ENCODE assay signal across 10 cellular contexts in the genomic region with DNA sequence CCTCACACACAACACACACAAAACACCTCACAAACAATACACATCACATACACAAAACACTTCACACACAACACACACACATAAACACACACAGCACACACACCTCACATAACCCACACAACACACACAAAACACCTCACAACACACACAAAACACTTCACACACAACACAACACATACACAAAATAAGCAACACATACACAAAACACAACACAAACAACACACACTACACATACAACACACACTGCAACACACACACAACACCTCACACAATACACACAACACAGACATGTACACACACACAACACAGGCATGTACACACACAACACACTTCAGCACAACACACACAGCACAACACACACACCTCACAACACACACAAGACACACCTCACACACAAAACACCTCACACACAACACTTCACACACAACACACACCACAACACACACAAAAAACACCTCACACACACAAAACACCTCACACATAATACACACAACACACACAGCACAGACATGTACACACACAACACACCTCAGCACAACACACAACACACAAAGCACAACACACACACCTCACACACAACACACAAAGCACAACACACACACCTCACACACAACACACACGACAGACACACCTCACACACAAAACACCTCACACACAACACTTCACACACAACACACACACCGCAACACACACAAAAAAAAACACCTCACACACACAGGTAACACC.
DNase-seq lines count a peak whose midpoint lies in the region; ATAC-seq, FAIRE-seq and TF ChIP-seq lines count a peak whose summit lies in the region.
"Had no signal": no experiment of that assay in that cellular context is flagged by ENCODE, and none has a peak within 500 bp of the region (broad histone marks: within the 10 kb centered on the region; RNA-seq: fewer than 3 reads in every experiment).

No MANE protein-coding gene starts in this region.

- peaks cover 54% of the 10 kb centered on the region for H3K4me1 ChIP-seq in adipocyte (ENCODE audit: control insufficient read depth, insufficient read depth, low read length)
- peaks cover 46% of the 10 kb centered on the region for H3K4me1 ChIP-seq in lower lobe of right lung
- peaks cover 0 to 53% (median 40%) of the 10 kb centered on the region in 4 donors for H3K4me1 ChIP-seq in tibial artery

- peak overlapping the region; percentile 79 for H3K27ac ChIP-seq in lower lobe of right lung
- peak overlapping the region; percentile 3 to 50 for H3K27ac ChIP-seq in tibial artery
- H3K27ac ChIP-seq: cardiac muscle cell had no signal

- H3K9ac ChIP-seq in adipocyte (ENCODE audit: low read length), result no peak overlapping the region

- no peak for DNase-seq in HTR-8/SVneo (ENCODE audit: insufficient read length, low spot score)
- DNase-seq in adipocyte (ENCODE audit: low read depth), result no peak
- DNase-seq in lower lobe of right lung, result no peak
- DNase-seq in tibial artery, result no peak
- DNase-seq in stimulated activated CD4-positive, alpha-beta T cell treated with anti-CD3 and anti-CD28 coated beads, Interleukin-15, amount 100 ng/mL, for 24 hours, result no peak
- DNase-seq: stimulated activated CD4-positive, alpha-beta T cell treated with anti-CD3 and anti-CD28 coated beads, Interleukin-2, amount 100 ng/mL, for 48 hours had no signal

- H3K4me3 ChIP-seq in adipocyte (ENCODE audit: low read length) (peak overlapping the region; percentile 3), lower lobe of right lung (no peak overlapping the region), tibial artery (no peak overlapping the region)
- H3K4me3 ChIP-seq: cardiac muscle cell had no signal

- no peaks in the 10 kb centered on the region for H3K9me3 ChIP-seq in adipocyte (ENCODE audit: control insufficient read depth, low read length)
- H3K9me3 ChIP-seq in lower lobe of right lung, result no peaks in the 10 kb centered on the region
- H3K9me3 ChIP-seq in tibial artery, result no peaks in the 10 kb centered on the region

- no peak for TF ChIP-seq CTCF in lower lobe of right lung (IDR thresholded peaks at IDR 0.05)
- no peak for TF ChIP-seq CTCF in tibial artery (IDR thresholded peaks at IDR 0.05)

- no peak for ATAC-seq in lower lobe of right lung
- ATAC-seq in GM18519 (IDR thresholded peaks at IDR 0.05; ENCODE audit: low FRiP score, unreplicated experiment), result no peak
- ATAC-seq in GM21360 (IDR thresholded peaks at IDR 0.05; ENCODE audit: unreplicated experiment), result no peak
- ATAC-seq: activated T-helper 17 cell treated with anti-CD3 and anti-CD28 coated beads, Interleukin-2, amount 50 U/mL, for 72 hours had no signal

- H3K27me3 ChIP-seq in adipocyte (replicated peaks; ENCODE audit: control insufficient read depth, insufficient read depth, low read length) (no peaks in the 10 kb centered on the region), lower lobe of right lung (ENCODE audit: low read depth) (no peaks in the 10 kb centered on the region), tibial artery (no peaks in the 10 kb centered on the region)
- H3K27me3 ChIP-seq: cardiac muscle cell had no signal

- FAIRE-seq in HTR-8/SVneo (lab: Jason Lieb, UNC), result peak; percentile 99

- H3K36me3 ChIP-seq in adipocyte (ENCODE audit: control insufficient read depth, insufficient read depth, low read length, severe bottlenecking) (no peaks in the 10 kb centered on the region), lower lobe of right lung (peaks cover 5% of the 10 kb centered on the region), tibial artery (no peaks in the 10 kb centered on the region)
- H3K36me3 ChIP-seq: cardiac muscle cell had no signal

- intact Hi-C loops in lower lobe of right lung (cut with DNase I), result no loop called here
- intact Hi-C loops in tibial artery (cut with DNase I; ENCODE audit: low total_unique reads), result no loop called here
